In the genomic region with DNA sequence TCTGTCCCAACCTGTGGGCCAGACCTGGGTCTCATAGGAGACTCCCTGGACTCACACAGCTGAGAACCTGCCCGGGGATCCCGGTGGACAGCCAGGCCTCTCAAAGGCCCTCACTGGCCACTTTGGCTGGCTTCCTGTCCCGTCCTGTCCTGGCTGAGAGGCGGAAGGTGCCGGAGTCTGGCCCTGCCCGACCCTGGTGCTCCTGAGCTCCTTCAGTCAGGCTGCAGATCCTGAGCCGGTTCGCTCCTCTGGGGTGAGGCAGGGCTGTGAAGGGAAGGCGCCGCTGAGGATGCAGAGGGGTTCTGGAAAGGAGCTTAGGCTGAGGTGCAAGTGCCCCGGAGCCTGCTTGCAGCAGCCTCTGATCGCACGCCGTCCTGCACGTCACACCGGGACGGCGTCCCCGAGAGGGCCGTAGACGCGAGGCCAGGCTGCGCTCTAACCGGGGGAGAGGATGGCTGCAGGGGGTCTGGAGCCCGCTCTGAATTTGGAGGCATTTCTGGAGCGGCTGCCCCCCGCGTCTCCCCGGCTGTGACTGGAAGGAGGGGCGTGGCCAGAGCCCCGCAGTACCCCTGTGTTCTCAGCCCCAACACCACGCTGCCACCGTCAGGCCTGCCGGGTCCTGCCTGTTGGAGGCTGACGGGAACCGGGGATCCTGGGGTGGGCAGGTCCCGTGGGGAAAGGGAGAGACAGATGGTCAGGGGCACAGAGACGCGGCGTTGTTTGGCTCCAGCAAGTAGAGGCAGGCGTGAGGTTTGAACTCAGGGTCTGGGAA, we compare ENCODE assay signal across 12 cellular contexts. TPM values are rescaled to one million over a fixed set of nuclear protein-coding genes. Genes with fewer than 3 reads are reported as not detected.
A peak's percentile ranks its signal among the peaks of the same experiment; 100 is the strongest.
DNase-seq lines count a peak whose midpoint lies in the region; ATAC-seq and TF ChIP-seq lines count a peak whose summit lies in the region.
"Had no signal": no experiment of that assay in that cellular context is flagged by ENCODE, and none has a peak within 500 bp of the region (broad histone marks: within the 10 kb centered on the region; RNA-seq: fewer than 3 reads in every experiment).

No MANE protein-coding gene starts in this region.

- no peaks in the 10 kb centered on the region for H3K27me3 Mint-ChIP-seq in CD4-positive, alpha-beta T cell
- H3K27me3 Mint-ChIP-seq in central memory CD8-positive, alpha-beta T cell, result no peaks in the 10 kb centered on the region
- no peaks in the 10 kb centered on the region for H3K27me3 Mint-ChIP-seq in neural crest cell (ENCODE audit: low read depth)

- H3K9me3 ChIP-seq in CD4-positive, alpha-beta T cell (ENCODE audit: control insufficient read depth, low read length), result no peaks in the 10 kb centered on the region

- POLR2A ChIA-PET in CD4-positive, alpha-beta T cell (lab: Charles Lee), result no interaction called here

- no peak for ATAC-seq in CD4-positive, alpha-beta T cell (ENCODE audit: poor library complexity)
- no peak for ATAC-seq in central memory CD8-positive, alpha-beta T cell (replicated peaks; ENCODE audit: extremely low read depth, poor library complexity, severe bottlenecking)
- no peak for ATAC-seq in HG02588 (IDR thresholded peaks at IDR 0.05; ENCODE audit: unreplicated experiment)
- ATAC-seq in GM18519 (IDR thresholded peaks at IDR 0.05; ENCODE audit: low FRiP score, unreplicated experiment), result no peak
- ATAC-seq: PC-3 had no signal

- peaks cover 73% of the 10 kb centered on the region for H3K36me3 Mint-ChIP-seq in CD4-positive, alpha-beta T cell (ENCODE audit: low read depth)
- H3K36me3 Mint-ChIP-seq in central memory CD8-positive, alpha-beta T cell (ENCODE audit: insufficient read depth), result peaks cover 36% of the 10 kb centered on the region
- H3K36me3 Mint-ChIP-seq in neural crest cell (ENCODE audit: low read depth), result peaks cover 2% of the 10 kb centered on the region

- H3K4me1 Mint-ChIP-seq in CD4-positive, alpha-beta T cell (ENCODE audit: low read depth), result peaks cover 19% of the 10 kb centered on the region
- peaks cover 48% of the 10 kb centered on the region for H3K4me1 Mint-ChIP-seq in central memory CD8-positive, alpha-beta T cell
- peaks cover 12% of the 10 kb centered on the region for H3K4me1 Mint-ChIP-seq in neural crest cell

- peak overlapping the region; percentile 48 for H3K4me3 Mint-ChIP-seq in CD4-positive, alpha-beta T cell
- no peak overlapping the region for H3K4me3 Mint-ChIP-seq in central memory CD8-positive, alpha-beta T cell
- peak overlapping the region; percentile 76 for H3K4me3 Mint-ChIP-seq in neural crest cell

- no peak for TF ChIP-seq POLR2A in erythroblast (IDR thresholded peaks at IDR 0.05; ENCODE audit: low read length)

- intact Hi-C loops in CD4-positive, alpha-beta T cell (cut with DNase I, micrococcal nuclease), result no loop called here

- H3K27ac ChIP-seq in CD4-positive, alpha-beta T cell (ENCODE audit: low read depth, low read length), result no peak overlapping the region

- DNase-seq in CD4-positive, alpha-beta T cell, result no peak
- DNase-seq in DMS 273 treated with DMSO at 0.1 percent for 48 hours (lab: John Stamatoyannopoulos, UW) (peak; percentile 65), neural crest cell (ENCODE audit: low read depth, low spot score) (no peak), erythroblast (lab: John Stamatoyannopoulos, UW) (no peak)
- DNase-seq in central memory CD8-positive, alpha-beta T cell (ENCODE audit: low spot score in 2 of 2), result no peak
- DNase-seq: DMS53, HCEC 1CT, NCI-H1048, NCI-H446, PC-3 had no signal

- CTCF ChIA-PET in CD4-positive, alpha-beta T cell (lab: Charles Lee), result no interaction called here

- no peak overlapping the region for H3K27ac Mint-ChIP-seq in CD4-positive, alpha-beta T cell
- peak overlapping the region; percentile 69 for H3K27ac Mint-ChIP-seq in central memory CD8-positive, alpha-beta T cell (ENCODE audit: low read depth)
- H3K27ac Mint-ChIP-seq in neural crest cell (ENCODE audit: unreplicated experiment), result no peak overlapping the region

- no peaks in the 10 kb centered on the region for H3K9me3 Mint-ChIP-seq in CD4-positive, alpha-beta T cell
- H3K9me3 Mint-ChIP-seq in central memory CD8-positive, alpha-beta T cell, result no peaks in the 10 kb centered on the region
- H3K9me3 Mint-ChIP-seq in neural crest cell, result no peaks in the 10 kb centered on the region

- H3K27me3 ChIP-seq in CD4-positive, alpha-beta T cell (ENCODE audit: control insufficient read depth, insufficient read depth, low read length), result no peaks in the 10 kb centered on the region

- TF ChIP-seq CTCF in CD4-positive, alpha-beta T cell (IDR thresholded peaks at IDR 0.05), result no peak
- TF ChIP-seq CTCF in neural crest cell (conservative IDR thresholded peaks at IDR 0.05), result no peak

RNA-seq across cellular contexts. Expression of a gene that starts 4.1 kb away (rescaled TPM):
- 100 to 1,000 TPM; 118 to 127 TPM for total RNA-seq in CD4-positive, alpha-beta T cell
- total RNA-seq in neural crest cell, result 103 and 108 TPM in 2 replicates

RNA-seq across cellular contexts. Expression of a gene that starts 4.4 kb away (rescaled TPM):
- 10 to 100 TPM; 35.7 to 38.5 TPM for total RNA-seq in CD4-positive, alpha-beta T cell
- 51.0 and 53.7 TPM in 2 replicates for total RNA-seq in neural crest cell

RNA-seq across cellular contexts. Expression of a gene that starts 15.2 kb away (rescaled TPM):
- total RNA-seq in CD4-positive, alpha-beta T cell, result 10 to 100 TPM; 26.2 to 26.5 TPM
- 106 TPM in 2 replicates for total RNA-seq in neural crest cell

RNA-seq across cellular contexts. Expression of a gene that starts 21.4 kb away (rescaled TPM):
- total RNA-seq in CD4-positive, alpha-beta T cell, result 10 to 100 TPM; 20.8 to 21.7 TPM
- total RNA-seq in neural crest cell, result 37.0 and 38.3 TPM in 2 replicates

RNA-seq across cellular contexts. Expression of a gene that starts 21.6 kb away (rescaled TPM):
- total RNA-seq in CD4-positive, alpha-beta T cell, result 10 to 100 TPM; 24.6 to 25.3 TPM
- total RNA-seq in neural crest cell, result 25.5 and 28.2 TPM in 2 replicates
